18 cellular contexts compared by ENCODE assay signal in genomic region chr9:19510907-19511306, GRCh38.
A peak's percentile ranks its signal among the peaks of the same experiment; 100 is the strongest.
DNase-seq lines count a peak whose midpoint lies in the region; FAIRE-seq and TF ChIP-seq lines count a peak whose summit lies in the region.
"Had no signal": no experiment of that assay in that cellular context is flagged by ENCODE, and none has a peak within 500 bp of the region (broad histone marks: within the 10 kb centered on the region; RNA-seq: fewer than 3 reads in every experiment).

No MANE protein-coding gene starts in this region.

- TF ChIP-seq CTCF in bronchial epithelial cell (IDR thresholded peaks at IDR 0.05; ENCODE audit: insufficient read depth, low read length, severe bottlenecking), result no peak

- no peaks in the 10 kb centered on the region for H3K36me3 ChIP-seq in bronchial epithelial cell (ENCODE audit: control insufficient read depth, insufficient read depth, low read length)

- peak overlapping the region; percentile 53 for H3K27ac ChIP-seq in epithelial cell of prostate
- peak overlapping the region; percentile 57 for H3K27ac ChIP-seq in substantia nigra (ENCODE audit: low read depth, low read length, poor library complexity, severe bottlenecking)
- H3K27ac ChIP-seq: A549 had no signal

- no peak overlapping the region for H3K4me3 ChIP-seq in bronchial epithelial cell (ENCODE audit: low read depth, low read length)
- H3K4me3 ChIP-seq: A549, GM23338 had no signal

- H3K27me3 ChIP-seq in bronchial epithelial cell (ENCODE audit: control insufficient read depth, insufficient read depth, low read length), result no peaks in the 10 kb centered on the region

- DNase-seq in NCI-H69 (lab: John Stamatoyannopoulos, UW) (peak; percentile 57), bronchial epithelial cell (ENCODE audit: low read depth) (peak; percentile 88), epithelial cell of prostate (ENCODE audit: low read depth, low spot score) (peak; percentile 60), substantia nigra (lab: John Stamatoyannopoulos, UW) (no peak), NCI-H1048 (lab: John Stamatoyannopoulos, UW) (no peak), cerebellar nuclear complex (lab: John Stamatoyannopoulos, UW) (no peak)
- DNase-seq: CD8-positive, alpha-beta T cell; DMS153; DMS79 treated with DMSO at 0.1 percent for 48 hours; EL; H7 had no signal

- FAIRE-seq in bronchial epithelial cell (lab: Jason Lieb, UNC), result no peak
- FAIRE-seq: A549, D721Med, G401.6, GM12891, HepG2, HTR-8/SVneo had no signal

Comparison
In these comparisons a context has a peak if more than half of its experiments do, and no peak if none do; other contexts are left out.
1. DNase-seq: peak in NCI-H69 (single experiment), bronchial epithelial cell (single experiment) and epithelial cell of prostate (single experiment); none in substantia nigra (0 of 49), NCI-H1048 (single experiment) and cerebellar nuclear complex (0 of 2).